In the genomic region with DNA sequence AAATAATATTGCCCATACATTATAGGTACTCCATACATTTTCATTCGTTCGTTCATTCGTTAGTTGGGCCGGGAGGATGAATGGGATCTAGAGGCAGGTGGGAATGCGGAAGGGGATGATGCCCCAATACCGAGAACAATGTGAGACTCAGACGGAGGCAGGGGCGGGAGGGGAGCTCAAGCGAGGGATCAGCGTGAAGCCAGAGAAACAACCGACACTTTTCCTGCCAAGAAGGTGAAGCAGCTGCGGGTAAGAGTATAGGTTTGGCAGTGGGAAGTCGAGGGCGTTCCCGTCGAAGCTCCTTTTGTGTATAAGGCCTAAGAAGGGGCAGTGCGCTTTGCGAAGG, we compare ENCODE assay signal across 8 cellular contexts. TPM values are rescaled to one million over a fixed set of nuclear protein-coding genes. Genes with fewer than 3 reads are reported as not detected.
DNase-seq lines count a peak whose midpoint lies in the region; ATAC-seq and TF ChIP-seq lines count a peak whose summit lies in the region.

No MANE protein-coding gene starts in this region.

- H3K9me3 ChIP-seq in CD4-positive, CD25-positive, alpha-beta regulatory T cell (ENCODE audit: control insufficient read depth in 2 of 2, low read length in 2 of 2) = no peaks in the 10 kb centered on the region
- H3K9me3 ChIP-seq in effector memory CD4-positive, alpha-beta T cell (ENCODE audit: control insufficient read depth, low read length) = no peaks in the 10 kb centered on the region

- H3K9me3 Mint-ChIP-seq in CD4-positive, CD25-positive, alpha-beta regulatory T cell = peaks cover 0 to 2% (median 0%) of the 10 kb centered on the region in 7 donors
- no peaks in the 10 kb centered on the region for H3K9me3 Mint-ChIP-seq in neural crest cell

- H3K27me3 Mint-ChIP-seq in CD4-positive, CD25-positive, alpha-beta regulatory T cell = peaks cover 43% of the 10 kb centered on the region
- H3K27me3 Mint-ChIP-seq in neural crest cell (ENCODE audit: low read depth) = no peaks in the 10 kb centered on the region

- no peak for DNase-seq in CD4-positive, CD25-positive, alpha-beta regulatory T cell
- DNase-seq in NCI-H146 (lab: John Stamatoyannopoulos, UW) = peak; percentile 63
- DNase-seq in effector memory CD4-positive, alpha-beta T cell = no peak
- no peak for DNase-seq in neural crest cell (ENCODE audit: low read depth, low spot score)
- DNase-seq in ureter (ENCODE audit: low spot score) = no peak

- H3K4me3 Mint-ChIP-seq in CD4-positive, CD25-positive, alpha-beta regulatory T cell = peak overlapping the region; percentile 81 to 96 (median 92)
- peak overlapping the region; percentile 88 for H3K4me3 Mint-ChIP-seq in neural crest cell

- H3K4me3 ChIP-seq in CD4-positive, CD25-positive, alpha-beta regulatory T cell (ENCODE audit: low read depth, low read length) = peak overlapping the region; percentile 58
- peak overlapping the region; percentile 73 for H3K4me3 ChIP-seq in effector memory CD4-positive, alpha-beta T cell (ENCODE audit: insufficient read depth, low read depth, low read length, poor library complexity, severe bottlenecking)

- peaks cover 0 to 12% (median 8%) of the 10 kb centered on the region in 4 donors for H3K4me1 Mint-ChIP-seq in CD4-positive, CD25-positive, alpha-beta regulatory T cell
- peaks cover 24% of the 10 kb centered on the region for H3K4me1 Mint-ChIP-seq in neural crest cell

- H3K4me1 ChIP-seq in CD4-positive, CD25-positive, alpha-beta regulatory T cell (ENCODE audit: control insufficient read depth, insufficient read depth, low read length, poor library complexity, severe bottlenecking) = peaks cover 23% of the 10 kb centered on the region
- H3K4me1 ChIP-seq in effector memory CD4-positive, alpha-beta T cell (ENCODE audit: control insufficient read depth, insufficient read depth, low read length, poor library complexity, severe bottlenecking) = peaks cover 15% of the 10 kb centered on the region

- TF ChIP-seq CTCF in neural crest cell (conservative IDR thresholded peaks at IDR 0.05) = no peak

- no peak overlapping the region for H3K27ac ChIP-seq in CD4-positive, CD25-positive, alpha-beta regulatory T cell (ENCODE audit: insufficient read depth, low read length, poor library complexity, severe bottlenecking)
- H3K27ac ChIP-seq in effector memory CD4-positive, alpha-beta T cell (ENCODE audit: insufficient read depth, low read length, poor library complexity, severe bottlenecking) = no peak overlapping the region

- peaks cover 11% of the 10 kb centered on the region for H3K27me3 ChIP-seq in CD4-positive, CD25-positive, alpha-beta regulatory T cell (ENCODE audit: control insufficient read depth, insufficient read depth, low read length)
- H3K27me3 ChIP-seq in effector memory CD4-positive, alpha-beta T cell (replicated peaks; ENCODE audit: control insufficient read depth, insufficient read depth, low read length, poor library complexity, severe bottlenecking) = peaks cover 19% of the 10 kb centered on the region

- no peaks in the 10 kb centered on the region for H3K36me3 ChIP-seq in CD4-positive, CD25-positive, alpha-beta regulatory T cell (ENCODE audit: control insufficient read depth, insufficient read depth, low read length)
- no peaks in the 10 kb centered on the region for H3K36me3 ChIP-seq in effector memory CD4-positive, alpha-beta T cell (ENCODE audit: control insufficient read depth, insufficient read depth, low read length)

- no peak for ATAC-seq in CD4-positive, CD25-positive, alpha-beta regulatory T cell (ENCODE audit: low read depth in 2 of 2)
- ATAC-seq in HG02885 (IDR thresholded peaks at IDR 0.05; ENCODE audit: poor library complexity, unreplicated experiment) = no peak
- ATAC-seq in HG03565 (IDR thresholded peaks at IDR 0.05; ENCODE audit: unreplicated experiment) = no peak
- no peak for ATAC-seq in GM18873 (IDR thresholded peaks at IDR 0.05; ENCODE audit: low FRiP score, unreplicated experiment)

- H3K27ac Mint-ChIP-seq in CD4-positive, CD25-positive, alpha-beta regulatory T cell = no peak overlapping the region
- peak overlapping the region; percentile 95 for H3K27ac Mint-ChIP-seq in neural crest cell (ENCODE audit: unreplicated experiment)

- H3K36me3 Mint-ChIP-seq in CD4-positive, CD25-positive, alpha-beta regulatory T cell = no peaks in the 10 kb centered on the region
- no peaks in the 10 kb centered on the region for H3K36me3 Mint-ChIP-seq in neural crest cell (ENCODE audit: low read depth)

RNA-seq across cellular contexts. Expression of a gene that starts 1.1 kb away (rescaled TPM):
- total RNA-seq in CD4-positive, CD25-positive, alpha-beta regulatory T cell = 0.47 TPM
- polyA plus RNA-seq in CD4-positive, CD25-positive, alpha-beta regulatory T cell = not detected
- total RNA-seq in neural crest cell (51.3 and 55.7 TPM in 2 replicates), ureter (71.5 TPM)

RNA-seq across cellular contexts. Expression of a gene that starts 34.8 kb away (rescaled TPM):
- total RNA-seq in CD4-positive, CD25-positive, alpha-beta regulatory T cell = not detected
- not detected for polyA plus RNA-seq in CD4-positive, CD25-positive, alpha-beta regulatory T cell
- total RNA-seq in neural crest cell (not detected in 2 replicates), ureter (2.2 TPM)

Comparison
In these comparisons a context has a peak if more than half of its experiments do, and no peak if none do; other contexts are left out.
1. RNA of a gene that starts 1.1 kb away (total RNA-seq): 71.5 TPM in ureter (single experiment) and 51.3 to 55.7 TPM in neural crest cell; 0.47 TPM in CD4-positive, CD25-positive, alpha-beta regulatory T cell (single experiment); every median in the first group is over 10 times any median in the second.